20 cellular contexts compared by ENCODE assay signal in the genomic region with DNA sequence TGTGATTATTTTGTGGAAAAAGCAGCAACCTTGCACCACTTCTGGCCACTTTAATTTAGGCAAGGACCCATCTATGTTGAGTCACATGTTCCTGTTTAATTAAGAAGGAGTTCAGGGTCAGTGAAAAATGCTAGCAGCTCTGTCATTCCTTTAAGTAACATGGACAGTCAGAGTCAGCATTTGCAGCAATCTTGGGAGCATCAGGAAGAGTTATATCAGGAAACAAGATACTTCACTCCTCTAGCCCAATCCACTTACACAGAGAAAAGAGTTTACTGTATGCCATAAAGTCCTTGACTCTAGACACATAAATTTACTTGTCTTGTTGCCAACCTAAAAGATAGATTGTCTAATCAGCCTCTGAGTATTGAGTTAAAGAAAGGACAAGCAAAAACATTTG.
"Had no signal": no experiment of that assay in that cellular context is flagged by ENCODE, and none has a peak within 500 bp of the region (broad histone marks: within the 10 kb centered on the region; RNA-seq: fewer than 3 reads in every experiment).

No MANE protein-coding gene starts in this region.

- H3K27me3 Mint-ChIP-seq: activated B cell treated with CpG ODN at 0.5 μM for 24 hours; activated CD4-positive, alpha-beta memory T cell treated with anti-CD3 and anti-CD28 coated beads, Interleukin-2, amount 10 ng/mL, durations not matched to agents 7 days and 5 days; activated CD8-positive, alpha-beta memory T cell treated with anti-CD3 and anti-CD28 coated beads, Interleukin-2, amount 10 ng/mL, durations not matched to agents 7 days and 5 days; activated naive CD8-positive, alpha-beta T cell treated with anti-CD3 and anti-CD28 coated beads, Interleukin-2, amount 10 ng/mL, durations not matched to agents 7 days and 5 days; activated T-helper 17 cell treated with anti-CD3 and anti-CD28 coated beads, Interleukin-2, amount 50 U/mL, for 72 hours; effector memory CD8-positive, alpha-beta T cell; stimulated activated naive CD8-positive, alpha-beta T cell treated with anti-CD3 and anti-CD28 coated beads, Interleukin-15, amount 100 ng/mL, for 72 hours; type B pancreatic cell had no signal

- H3K4me1 ChIP-seq: body of pancreas, lower lobe of right lung had no signal

- H3K36me3 Mint-ChIP-seq: activated CD8-positive, alpha-beta memory T cell treated with anti-CD3 and anti-CD28 coated beads, Interleukin-2, amount 10 ng/mL, durations not matched to agents 7 days and 5 days; mesothelial cell of epicardium; type B pancreatic cell had no signal

- H3K4me3 Mint-ChIP-seq: activated B cell treated with CpG ODN at 0.5 μM for 24 hours; activated CD4-positive, alpha-beta memory T cell treated with anti-CD3 and anti-CD28 coated beads, Interleukin-2, amount 10 ng/mL, durations not matched to agents 7 days and 5 days; activated CD8-positive, alpha-beta memory T cell treated with anti-CD3 and anti-CD28 coated beads, Interleukin-2, amount 10 ng/mL, durations not matched to agents 7 days and 5 days; activated naive CD8-positive, alpha-beta T cell treated with anti-CD3 and anti-CD28 coated beads, Interleukin-2, amount 10 ng/mL, durations not matched to agents 7 days and 5 days; activated T-helper 17 cell treated with anti-CD3 and anti-CD28 coated beads, Interleukin-2, amount 50 U/mL, for 72 hours; effector memory CD8-positive, alpha-beta T cell; mesothelial cell of epicardium; neural crest cell; stimulated activated naive CD8-positive, alpha-beta T cell treated with anti-CD3 and anti-CD28 coated beads, Interleukin-15, amount 100 ng/mL, for 72 hours; type B pancreatic cell had no signal

- H3K36me3 ChIP-seq: lower lobe of right lung had no signal

- DNase-seq: activated B cell treated with CpG ODN at 0.5 μM for 24 hours; activated CD4-positive, alpha-beta memory T cell treated with anti-CD3 and anti-CD28 coated beads, Interleukin-2, amount 10 ng/mL, durations not matched to agents 7 days and 5 days; activated CD4-positive, alpha-beta T cell treated with anti-CD3 and anti-CD28 coated beads for 48 hours; activated CD8-positive, alpha-beta memory T cell treated with anti-CD3 and anti-CD28 coated beads, Interleukin-2, amount 10 ng/mL, durations not matched to agents 7 days and 5 days; activated naive CD4-positive, alpha-beta T cell; activated naive CD8-positive, alpha-beta T cell treated with anti-CD3 and anti-CD28 coated beads, Interleukin-2, amount 10 ng/mL, durations not matched to agents 7 days and 5 days; activated T-cell treated with anti-CD3 and anti-CD28 coated beads, Interleukin-2, amount 50 U/mL, for 1 hour; body of pancreas; caudate nucleus; effector memory CD8-positive, alpha-beta T cell; lower lobe of right lung; psoas muscle; right cardiac atrium; stimulated activated CD4-positive, alpha-beta T cell treated with anti-CD3 and anti-CD28 coated beads, Interleukin-4, amount 100 ng/mL, for 1 hour; stimulated activated naive CD8-positive, alpha-beta T cell treated with anti-CD3 and anti-CD28 coated beads, Interleukin-15, amount 100 ng/mL, for 72 hours had no signal

- H3K27ac ChIP-seq: body of pancreas, lower lobe of right lung, psoas muscle had no signal

- H3K9me3 ChIP-seq: body of pancreas, lower lobe of right lung, psoas muscle had no signal

- H3K27me3 ChIP-seq: body of pancreas had no signal

- H3K4me3 ChIP-seq: body of pancreas, lower lobe of right lung, psoas muscle, smooth muscle cell had no signal

- ATAC-seq: activated CD8-positive, alpha-beta memory T cell treated with anti-CD3 and anti-CD28 coated beads, Interleukin-2, amount 10 ng/mL, durations not matched to agents 7 days and 5 days; activated T-helper 17 cell treated with anti-CD3 and anti-CD28 coated beads, Interleukin-2, amount 50 U/mL, for 72 hours; body of pancreas; effector memory CD8-positive, alpha-beta T cell; lower lobe of right lung; psoas muscle; right cardiac atrium; stimulated activated naive CD8-positive, alpha-beta T cell treated with anti-CD3 and anti-CD28 coated beads, Interleukin-15, amount 100 ng/mL, for 72 hours had no signal

- H3K4me1 Mint-ChIP-seq: activated CD4-positive, alpha-beta memory T cell treated with anti-CD3 and anti-CD28 coated beads, Interleukin-2, amount 10 ng/mL, durations not matched to agents 7 days and 5 days; activated CD8-positive, alpha-beta memory T cell treated with anti-CD3 and anti-CD28 coated beads, Interleukin-2, amount 10 ng/mL, durations not matched to agents 7 days and 5 days; activated naive CD8-positive, alpha-beta T cell treated with anti-CD3 and anti-CD28 coated beads, Interleukin-2, amount 10 ng/mL, durations not matched to agents 7 days and 5 days; activated T-helper 17 cell treated with anti-CD3 and anti-CD28 coated beads, Interleukin-2, amount 50 U/mL, for 72 hours; stimulated activated naive CD8-positive, alpha-beta T cell treated with anti-CD3 and anti-CD28 coated beads, Interleukin-15, amount 100 ng/mL, for 72 hours had no signal

- H3K4me2 ChIP-seq: smooth muscle cell had no signal

- H3K27ac Mint-ChIP-seq: activated B cell treated with CpG ODN at 0.5 μM for 24 hours; activated CD4-positive, alpha-beta memory T cell treated with anti-CD3 and anti-CD28 coated beads, Interleukin-2, amount 10 ng/mL, durations not matched to agents 7 days and 5 days; activated CD8-positive, alpha-beta memory T cell treated with anti-CD3 and anti-CD28 coated beads, Interleukin-2, amount 10 ng/mL, durations not matched to agents 7 days and 5 days; activated naive CD8-positive, alpha-beta T cell treated with anti-CD3 and anti-CD28 coated beads, Interleukin-2, amount 10 ng/mL, durations not matched to agents 7 days and 5 days; activated T-helper 17 cell treated with anti-CD3 and anti-CD28 coated beads, Interleukin-2, amount 50 U/mL, for 72 hours; mesothelial cell of epicardium; stimulated activated naive CD8-positive, alpha-beta T cell treated with anti-CD3 and anti-CD28 coated beads, Interleukin-15, amount 100 ng/mL, for 72 hours; type B pancreatic cell had no signal

- H3K9me3 Mint-ChIP-seq: activated B cell treated with CpG ODN at 0.5 μM for 24 hours; activated CD4-positive, alpha-beta memory T cell treated with anti-CD3 and anti-CD28 coated beads, Interleukin-2, amount 10 ng/mL, durations not matched to agents 7 days and 5 days; activated naive CD8-positive, alpha-beta T cell treated with anti-CD3 and anti-CD28 coated beads, Interleukin-2, amount 10 ng/mL, durations not matched to agents 7 days and 5 days; activated T-helper 17 cell treated with anti-CD3 and anti-CD28 coated beads, Interleukin-2, amount 50 U/mL, for 72 hours; effector memory CD8-positive, alpha-beta T cell; mesothelial cell of epicardium; neural crest cell; stimulated activated naive CD8-positive, alpha-beta T cell treated with anti-CD3 and anti-CD28 coated beads, Interleukin-15, amount 100 ng/mL, for 72 hours; type B pancreatic cell had no signal
